Comparison of ENCODE assay signal across 19 cellular contexts in the genomic region with DNA sequence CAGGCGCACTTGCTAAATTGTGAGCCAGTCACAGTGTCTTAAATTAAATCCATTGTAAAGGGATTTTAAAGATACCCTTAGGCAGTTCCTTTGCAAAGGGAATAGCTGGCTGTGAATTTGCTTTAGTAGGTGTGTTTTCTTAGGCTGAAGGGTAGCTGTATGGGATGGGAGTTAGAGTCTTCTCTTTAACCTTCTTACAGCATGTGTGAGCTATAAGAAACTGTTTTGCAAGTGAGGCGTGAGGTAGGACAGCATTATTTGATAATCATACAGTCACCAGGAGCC.
"Had no signal": no experiment of that assay in that cellular context is flagged by ENCODE, and none has a peak within 500 bp of the region (broad histone marks: within the 10 kb centered on the region; RNA-seq: fewer than 3 reads in every experiment).

No MANE protein-coding gene starts in this region.

- H3K9me3 ChIP-seq: heart right ventricle, left lung, ovary, transverse colon had no signal

- H3K36me3 ChIP-seq: brain microvascular endothelial cell, left lung, ovary, transverse colon had no signal

- H3K27ac ChIP-seq: brain microvascular endothelial cell, left lung, ovary, skin epidermis, transverse colon had no signal

- H3K27ac Mint-ChIP-seq: activated B cell treated with CpG ODN at 0.5 μM for 24 hours; activated naive CD4-positive, alpha-beta T cell treated with anti-CD3 and anti-CD28 coated beads, Interleukin-2, amount 50 U/mL, for 72 hours; T-helper 17 cell had no signal

- H3K27me3 Mint-ChIP-seq: T-helper 17 cell had no signal

- DNase-seq: activated B cell treated with CpG ODN at 0.5 μM for 24 hours; activated effector memory CD4-positive, alpha-beta T cell treated with Interleukin-2 at 50 U/mL for 16 hours; activated T-cell treated with anti-CD3 and anti-CD28 coated beads, Interleukin-2, amount 50 U/mL, for 1 hour; amygdala; brain microvascular endothelial cell; effector memory CD4-positive, alpha-beta T cell; foreskin melanocyte; heart right ventricle; left lung; mesenchymal stem cell; ovary; retina; substantia nigra; T-helper 17 cell; transverse colon had no signal

- H3K36me3 Mint-ChIP-seq: activated naive CD4-positive, alpha-beta T cell treated with anti-CD3 and anti-CD28 coated beads, Interleukin-2, amount 50 U/mL, for 72 hours had no signal

- H3K9me3 Mint-ChIP-seq: activated B cell treated with CpG ODN at 0.5 μM for 24 hours; activated naive CD4-positive, alpha-beta T cell treated with anti-CD3 and anti-CD28 coated beads, Interleukin-2, amount 50 U/mL, for 72 hours; neural crest cell had no signal

- ATAC-seq: activated naive CD4-positive, alpha-beta T cell treated with anti-CD3 and anti-CD28 coated beads, Interleukin-2, amount 50 U/mL, for 72 hours; heart right ventricle; left lung; SK-N-SH treated with all-trans-retinoic acid at 6 μM for 48 hours; T-helper 17 cell had no signal

- H3K4me3 Mint-ChIP-seq: activated B cell treated with CpG ODN at 0.5 μM for 24 hours, neural crest cell, T-helper 17 cell had no signal

- H3K27me3 ChIP-seq: brain microvascular endothelial cell, heart right ventricle, left lung, ovary, transverse colon had no signal

- H3K4me3 ChIP-seq: left lung, ovary, skin epidermis, transverse colon had no signal
